In the genomic region with DNA sequence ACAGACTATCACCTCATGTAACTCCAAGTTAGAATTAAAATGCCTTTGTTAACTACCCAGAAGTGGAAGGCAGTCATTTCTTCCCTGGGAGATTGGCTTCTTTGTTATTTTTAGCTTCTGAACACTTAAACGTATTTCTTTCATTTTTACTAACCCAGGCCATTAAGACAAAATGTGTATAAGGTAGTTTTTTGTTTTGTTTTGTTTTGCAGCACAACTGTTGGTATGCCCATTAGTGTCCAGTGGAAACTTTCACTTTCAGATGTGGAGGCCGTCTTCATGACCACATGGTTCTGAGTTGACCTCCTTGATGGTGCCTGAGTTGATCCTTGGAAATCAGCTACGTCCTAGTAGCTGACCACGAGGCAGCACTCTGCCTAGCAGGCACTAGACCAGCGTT, we compare ENCODE assay signal across 13 cellular contexts.
DNase-seq lines count a peak whose midpoint lies in the region; ATAC-seq, FAIRE-seq and TF ChIP-seq lines count a peak whose summit lies in the region.
"Had no signal": no experiment of that assay in that cellular context is flagged by ENCODE, and none has a peak within 500 bp of the region (broad histone marks: within the 10 kb centered on the region; RNA-seq: fewer than 3 reads in every experiment).

No MANE protein-coding gene starts in this region.

- H3K27ac Mint-ChIP-seq in glutamatergic neuron (ENCODE audit: unreplicated experiment), result peak overlapping the region; percentile 86
- H3K27ac Mint-ChIP-seq: HFFc6 had no signal

- peaks cover 2% of the 10 kb centered on the region for H3K27me3 Mint-ChIP-seq in glutamatergic neuron (ENCODE audit: unreplicated experiment)

- no peaks in the 10 kb centered on the region for H3K9me3 ChIP-seq in SK-N-SH
- H3K9me3 ChIP-seq: adrenal gland had no signal

- H3K27me3 ChIP-seq in SK-N-SH (ENCODE audit: insufficient read depth), result no peaks in the 10 kb centered on the region
- H3K27me3 ChIP-seq: adrenal gland had no signal

- CTCF ChIA-PET in SK-N-SH (lab: Yijun Ruan, JAX), result no interaction called here

- H3K36me3 ChIP-seq in SK-N-SH (replicated peaks in 1 of 2; ENCODE audit: control insufficient read depth in 1 of 2, insufficient read depth in 2 of 2, low read length in 1 of 2), result no peaks in the 10 kb centered on the region
- H3K36me3 ChIP-seq: adrenal gland had no signal

- H3K4me3 ChIP-seq in SK-N-SH (ENCODE audit: low read depth in 2 of 2, low read length in 1 of 2), result no peak overlapping the region
- H3K4me3 ChIP-seq: adrenal gland had no signal

- no peak for TF ChIP-seq EP300 in SK-N-SH (IDR thresholded peaks at IDR 0.05; ENCODE audit: borderline replicate concordance in 1 of 2, low read depth in 1 of 2, low read length in 1 of 2)

- no peaks in the 10 kb centered on the region for H3F3A ChIP-seq in SK-N-SH (replicated peaks; ENCODE audit: insufficient read depth)

- H2AFZ ChIP-seq in SK-N-SH (ENCODE audit: low read depth), result no peak overlapping the region

- peaks cover 58% of the 10 kb centered on the region for H3K4me1 Mint-ChIP-seq in glutamatergic neuron (ENCODE audit: low read depth, unreplicated experiment)

- H3K4me1 ChIP-seq in SK-N-SH (ENCODE audit: control insufficient read depth in 1 of 2, insufficient read depth in 2 of 2, low read depth in 1 of 2, low read length in 1 of 2), result peaks cover 0 to 5% of the 10 kb centered on the region in 2 experiments; a peak in 3 of 4 replicates
- H3K4me1 ChIP-seq: adrenal gland had no signal

- no peaks in the 10 kb centered on the region for H3K79me2 ChIP-seq in SK-N-SH (ENCODE audit: insufficient read depth)

- POLR2A ChIA-PET in SK-N-SH (lab: Yijun Ruan, JAX), result no interaction called here

- no peak for TF ChIP-seq POLR2A in GM12891 (IDR thresholded peaks at IDR 0.05; ENCODE audit: low read depth, low read length)

- FAIRE-seq in GM12891 (lab: Jason Lieb, UNC), result peak; percentile 72

- ATAC-seq in GM19397 (IDR thresholded peaks at IDR 0.05; ENCODE audit: unreplicated experiment) (peak; percentile 46), HG03064 (IDR thresholded peaks at IDR 0.05; ENCODE audit: low read depth, unreplicated experiment) (peak; percentile 43), omental fat pad (ENCODE audit: low FRiP score) (no peak)

- H3K4me2 ChIP-seq in SK-N-SH, result no peak overlapping the region

- DNase-seq in GM12891 (ENCODE audit: insufficient read length, low spot score) (no peak), glutamatergic neuron (no peak), HuH-7.5 (ENCODE audit: low spot score) (no peak), AG08396 (ENCODE audit: low spot score) (no peak), omental fat pad (ENCODE audit: low spot score) (no peak), SK-N-SH (no peak)
- DNase-seq: adrenal gland; C1 segment of cervical spinal cord; effector CD8-positive, alpha-beta T cell; HFFc6; Kasumi-1 had no signal

- no peaks in the 10 kb centered on the region for H3K9me2 ChIP-seq in SK-N-SH

- no peak overlapping the region for H3K9ac ChIP-seq in SK-N-SH

- no peak overlapping the region for H3K27ac ChIP-seq in SK-N-SH (ENCODE audit: low read depth in 2 of 2, low read length in 1 of 2)
- H3K27ac ChIP-seq: adrenal gland had no signal

- no peak for TF ChIP-seq CTCF in glutamatergic neuron (IDR thresholded peaks at IDR 0.05; ENCODE audit: partially characterized antibody, unreplicated experiment)
- TF ChIP-seq CTCF in omental fat pad (IDR thresholded peaks at IDR 0.05), result no peak
- TF ChIP-seq CTCF in SK-N-SH (IDR thresholded peaks at IDR 0.05), result no peak

- H3K36me3 Mint-ChIP-seq in glutamatergic neuron (ENCODE audit: unreplicated experiment), result no peaks in the 10 kb centered on the region

- TF ChIP-seq RAD21 in SK-N-SH (IDR thresholded peaks at IDR 0.05; ENCODE audit: low read length), result no peak

- H3K9me3 Mint-ChIP-seq in glutamatergic neuron (ENCODE audit: unreplicated experiment), result peaks cover 3% of the 10 kb centered on the region
- H3K9me3 Mint-ChIP-seq: HFFc6 had no signal

- H3K4me3 Mint-ChIP-seq in glutamatergic neuron (ENCODE audit: unreplicated experiment), result peak overlapping the region; percentile 55
- H3K4me3 Mint-ChIP-seq: HFFc6 had no signal

- WGBS in SK-N-SH (ENCODE audit: low lambda C conversion rate), result 70% methylated on average over 5 of the region's 5 CpGs

- H4K20me1 ChIP-seq in SK-N-SH (ENCODE audit: insufficient read depth), result no peaks in the 10 kb centered on the region

TF ChIP-seq in GM12891, 5 proteins besides CTCF, POLR2A, EP300 and RAD21:
- TF ChIP-seq PAX5 (IDR thresholded peaks at IDR 0.05; ENCODE audit: insufficient read depth, low read length, severe bottlenecking) (no peak), TAF1 (IDR thresholded peaks at IDR 0.05; ENCODE audit: low read depth, low read length) (no peak), SPI1 (IDR thresholded peaks at IDR 0.05; ENCODE audit: low read depth, low read length) (no peak), POU2F2 (IDR thresholded peaks at IDR 0.05; ENCODE audit: low read depth, low read length) (no peak), POLR2AphosphoS5 (IDR thresholded peaks at IDR 0.05; ENCODE audit: low read depth, low read length) (no peak)

TF ChIP-seq in SK-N-SH, 30 proteins besides CTCF, POLR2A, EP300 and RAD21:
- TF ChIP-seq, protein P1, sequence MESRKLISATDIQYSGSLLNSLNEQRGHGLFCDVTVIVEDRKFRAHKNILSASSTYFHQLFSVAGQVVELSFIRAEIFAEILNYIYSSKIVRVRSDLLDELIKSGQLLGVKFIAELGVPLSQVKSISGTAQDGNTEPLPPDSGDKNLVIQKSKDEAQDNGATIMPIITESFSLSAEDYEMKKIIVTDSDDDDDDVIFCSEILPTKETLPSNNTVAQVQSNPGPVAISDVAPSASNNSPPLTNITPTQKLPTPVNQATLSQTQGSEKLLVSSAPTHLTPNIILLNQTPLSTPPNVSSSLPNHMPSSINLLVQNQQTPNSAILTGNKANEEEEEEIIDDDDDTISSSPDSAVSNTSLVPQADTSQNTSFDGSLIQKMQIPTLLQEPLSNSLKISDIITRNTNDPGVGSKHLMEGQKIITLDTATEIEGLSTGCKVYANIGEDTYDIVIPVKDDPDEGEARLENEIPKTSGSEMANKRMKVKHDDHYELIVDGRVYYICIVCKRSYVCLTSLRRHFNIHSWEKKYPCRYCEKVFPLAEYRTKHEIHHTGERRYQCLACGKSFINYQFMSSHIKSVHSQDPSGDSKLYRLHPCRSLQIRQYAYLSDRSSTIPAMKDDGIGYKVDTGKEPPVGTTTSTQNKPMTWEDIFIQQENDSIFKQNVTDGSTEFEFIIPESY (IDR thresholded peaks at IDR 0.05; ENCODE audit: borderline replicate concordance, low read depth), result no peak
- TF ChIP-seq POLR2AphosphoS5 (IDR thresholded peaks at IDR 0.05; ENCODE audit: low read depth, low read length) (no peak), RFX5 (IDR thresholded peaks at IDR 0.05; ENCODE audit: low read length) (no peak), SMC3 (IDR thresholded peaks at IDR 0.05; ENCODE audit: low read depth, low read length) (no peak), CHD2 (IDR thresholded peaks at IDR 0.05; ENCODE audit: low read length, partially characterized antibody) (no peak), JUND (IDR thresholded peaks at IDR 0.05) (no peak), YY1 (IDR thresholded peaks at IDR 0.05; ENCODE audit: low read depth) (no peak), EZH2phosphoT487 (IDR thresholded peaks at IDR 0.05; ENCODE audit: borderline replicate concordance, low read depth) (no peak), TEAD4 (IDR thresholded peaks at IDR 0.05; ENCODE audit: borderline replicate concordance, insufficient read depth) (no peak), FOXJ3 (CRISPR knock-in tag; IDR thresholded peaks at IDR 0.05) (no peak), RCOR1 (IDR thresholded peaks at IDR 0.05; ENCODE audit: low read length) (no peak), RXRA (IDR thresholded peaks at IDR 0.05; ENCODE audit: borderline replicate concordance, low read depth) (no peak), SIN3A (IDR thresholded peaks at IDR 0.05; ENCODE audit: borderline replicate concordance, low read depth, low read length) (no peak), ELF1 (IDR thresholded peaks at IDR 0.05) (no peak), TCF12 (IDR thresholded peaks at IDR 0.05) (no peak)
- TF ChIP-seq, protein P2, sequence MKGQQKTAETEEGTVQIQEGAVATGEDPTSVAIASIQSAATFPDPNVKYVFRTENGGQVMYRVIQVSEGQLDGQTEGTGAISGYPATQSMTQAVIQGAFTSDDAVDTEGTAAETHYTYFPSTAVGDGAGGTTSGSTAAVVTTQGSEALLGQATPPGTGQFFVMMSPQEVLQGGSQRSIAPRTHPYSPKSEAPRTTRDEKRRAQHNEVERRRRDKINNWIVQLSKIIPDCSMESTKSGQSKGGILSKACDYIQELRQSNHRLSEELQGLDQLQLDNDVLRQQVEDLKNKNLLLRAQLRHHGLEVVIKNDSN (IDR thresholded peaks at IDR 0.05; ENCODE audit: borderline replicate concordance, low read depth), result no peak
- TF ChIP-seq, protein P3, sequence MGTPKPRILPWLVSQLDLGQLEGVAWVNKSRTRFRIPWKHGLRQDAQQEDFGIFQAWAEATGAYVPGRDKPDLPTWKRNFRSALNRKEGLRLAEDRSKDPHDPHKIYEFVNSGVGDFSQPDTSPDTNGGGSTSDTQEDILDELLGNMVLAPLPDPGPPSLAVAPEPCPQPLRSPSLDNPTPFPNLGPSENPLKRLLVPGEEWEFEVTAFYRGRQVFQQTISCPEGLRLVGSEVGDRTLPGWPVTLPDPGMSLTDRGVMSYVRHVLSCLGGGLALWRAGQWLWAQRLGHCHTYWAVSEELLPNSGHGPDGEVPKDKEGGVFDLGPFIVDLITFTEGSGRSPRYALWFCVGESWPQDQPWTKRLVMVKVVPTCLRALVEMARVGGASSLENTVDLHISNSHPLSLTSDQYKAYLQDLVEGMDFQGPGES (IDR thresholded peaks at IDR 0.05; ENCODE audit: low read depth, low read length), result no peak
- TF ChIP-seq, protein P4, sequence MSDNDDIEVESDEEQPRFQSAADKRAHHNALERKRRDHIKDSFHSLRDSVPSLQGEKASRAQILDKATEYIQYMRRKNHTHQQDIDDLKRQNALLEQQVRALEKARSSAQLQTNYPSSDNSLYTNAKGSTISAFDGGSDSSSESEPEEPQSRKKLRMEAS (IDR thresholded peaks at IDR 0.05; ENCODE audit: low read depth), result no peak
